Comparison of ENCODE assay signal across 1 cellular context in the genomic region with DNA sequence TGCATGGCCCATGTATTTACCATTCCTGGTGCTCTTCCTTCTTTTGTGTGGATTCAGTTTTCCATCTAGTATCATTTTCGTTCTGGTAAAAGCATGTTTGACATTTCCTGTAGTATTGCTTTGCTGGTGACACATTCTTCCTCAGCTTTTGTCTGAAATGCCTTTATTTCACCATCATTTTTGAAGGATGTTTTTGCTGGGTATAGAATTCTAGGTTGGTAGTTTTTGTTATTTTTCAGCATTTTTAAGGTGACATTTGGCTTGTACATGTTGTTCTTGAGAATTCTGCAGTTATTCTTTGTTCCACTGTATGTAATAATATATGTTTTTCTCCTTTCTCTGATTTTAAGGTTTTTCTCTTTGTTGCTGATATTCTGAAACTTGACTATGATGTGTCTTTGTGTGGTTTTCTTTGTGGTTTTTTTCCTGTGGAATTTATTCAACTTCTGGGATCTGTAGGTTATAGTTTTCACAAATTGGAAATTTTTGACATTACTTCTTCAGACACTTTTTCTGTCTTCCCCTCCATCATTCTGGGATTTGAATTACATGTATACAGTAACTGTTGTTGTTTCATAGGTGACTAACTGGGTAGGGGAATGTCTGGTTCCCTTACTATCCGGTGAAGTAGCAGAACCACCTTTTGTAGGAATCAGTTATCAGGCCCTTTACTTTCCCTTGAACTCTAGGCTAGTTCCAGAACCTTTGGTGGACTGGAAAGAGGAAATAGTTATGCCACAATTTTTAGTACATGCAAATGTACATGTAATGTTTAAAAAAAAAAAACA.
A peak's percentile ranks its signal among the peaks of the same experiment; 100 is the strongest.
TF ChIP-seq lines count a peak whose summit lies in the region.

No MANE protein-coding gene starts in this region.

TF ChIP-seq in HEK293, 187 proteins besides CTCF, POLR2A, EP300 and RAD21 (continued from another document):
- TF ChIP-seq, protein P1, sequence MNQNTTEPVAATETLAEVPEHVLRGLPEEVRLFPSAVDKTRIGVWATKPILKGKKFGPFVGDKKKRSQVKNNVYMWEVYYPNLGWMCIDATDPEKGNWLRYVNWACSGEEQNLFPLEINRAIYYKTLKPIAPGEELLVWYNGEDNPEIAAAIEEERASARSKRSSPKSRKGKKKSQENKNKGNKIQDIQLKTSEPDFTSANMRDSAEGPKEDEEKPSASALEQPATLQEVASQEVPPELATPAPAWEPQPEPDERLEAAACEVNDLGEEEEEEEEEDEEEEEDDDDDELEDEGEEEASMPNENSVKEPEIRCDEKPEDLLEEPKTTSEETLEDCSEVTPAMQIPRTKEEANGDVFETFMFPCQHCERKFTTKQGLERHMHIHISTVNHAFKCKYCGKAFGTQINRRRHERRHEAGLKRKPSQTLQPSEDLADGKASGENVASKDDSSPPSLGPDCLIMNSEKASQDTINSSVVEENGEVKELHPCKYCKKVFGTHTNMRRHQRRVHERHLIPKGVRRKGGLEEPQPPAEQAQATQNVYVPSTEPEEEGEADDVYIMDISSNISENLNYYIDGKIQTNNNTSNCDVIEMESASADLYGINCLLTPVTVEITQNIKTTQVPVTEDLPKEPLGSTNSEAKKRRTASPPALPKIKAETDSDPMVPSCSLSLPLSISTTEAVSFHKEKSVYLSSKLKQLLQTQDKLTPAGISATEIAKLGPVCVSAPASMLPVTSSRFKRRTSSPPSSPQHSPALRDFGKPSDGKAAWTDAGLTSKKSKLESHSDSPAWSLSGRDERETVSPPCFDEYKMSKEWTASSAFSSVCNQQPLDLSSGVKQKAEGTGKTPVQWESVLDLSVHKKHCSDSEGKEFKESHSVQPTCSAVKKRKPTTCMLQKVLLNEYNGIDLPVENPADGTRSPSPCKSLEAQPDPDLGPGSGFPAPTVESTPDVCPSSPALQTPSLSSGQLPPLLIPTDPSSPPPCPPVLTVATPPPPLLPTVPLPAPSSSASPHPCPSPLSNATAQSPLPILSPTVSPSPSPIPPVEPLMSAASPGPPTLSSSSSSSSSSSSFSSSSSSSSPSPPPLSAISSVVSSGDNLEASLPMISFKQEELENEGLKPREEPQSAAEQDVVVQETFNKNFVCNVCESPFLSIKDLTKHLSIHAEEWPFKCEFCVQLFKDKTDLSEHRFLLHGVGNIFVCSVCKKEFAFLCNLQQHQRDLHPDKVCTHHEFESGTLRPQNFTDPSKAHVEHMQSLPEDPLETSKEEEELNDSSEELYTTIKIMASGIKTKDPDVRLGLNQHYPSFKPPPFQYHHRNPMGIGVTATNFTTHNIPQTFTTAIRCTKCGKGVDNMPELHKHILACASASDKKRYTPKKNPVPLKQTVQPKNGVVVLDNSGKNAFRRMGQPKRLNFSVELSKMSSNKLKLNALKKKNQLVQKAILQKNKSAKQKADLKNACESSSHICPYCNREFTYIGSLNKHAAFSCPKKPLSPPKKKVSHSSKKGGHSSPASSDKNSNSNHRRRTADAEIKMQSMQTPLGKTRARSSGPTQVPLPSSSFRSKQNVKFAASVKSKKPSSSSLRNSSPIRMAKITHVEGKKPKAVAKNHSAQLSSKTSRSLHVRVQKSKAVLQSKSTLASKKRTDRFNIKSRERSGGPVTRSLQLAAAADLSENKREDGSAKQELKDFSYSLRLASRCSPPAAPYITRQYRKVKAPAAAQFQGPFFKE (tag by site-specific recombination; IDR thresholded peaks at IDR 0.05; ENCODE audit: borderline replicate concordance), result no peak
- TF ChIP-seq ZNF280D (tag by site-specific recombination; IDR thresholded peaks at IDR 0.05), result 0 out of 2 replicates have a peak, but pooled peaks have one; percentile 25
- no peak for TF ChIP-seq AEBP2 (tag by site-specific recombination; IDR thresholded peaks at IDR 0.05; ENCODE audit: borderline replicate concordance)
- peak; percentile 13 for TF ChIP-seq ZNF529 (tag by site-specific recombination; IDR thresholded peaks at IDR 0.05; ENCODE audit: insufficient replicate concordance)
- TF ChIP-seq ZFP37 (tag by site-specific recombination; IDR thresholded peaks at IDR 0.05), result no peak
- TF ChIP-seq SETDB1 (IDR thresholded peaks at IDR 0.05; ENCODE audit: insufficient read length, low read length), result peak; percentile 99
- TF ChIP-seq ZNF626 (tag by site-specific recombination; IDR thresholded peaks at IDR 0.05), result no peak
- TF ChIP-seq ZNF610 (tag by site-specific recombination; IDR thresholded peaks at IDR 0.05; ENCODE audit: borderline replicate concordance), result 0 out of 2 replicates have a peak, but pooled peaks have one; percentile 32
- TF ChIP-seq, protein P2, sequence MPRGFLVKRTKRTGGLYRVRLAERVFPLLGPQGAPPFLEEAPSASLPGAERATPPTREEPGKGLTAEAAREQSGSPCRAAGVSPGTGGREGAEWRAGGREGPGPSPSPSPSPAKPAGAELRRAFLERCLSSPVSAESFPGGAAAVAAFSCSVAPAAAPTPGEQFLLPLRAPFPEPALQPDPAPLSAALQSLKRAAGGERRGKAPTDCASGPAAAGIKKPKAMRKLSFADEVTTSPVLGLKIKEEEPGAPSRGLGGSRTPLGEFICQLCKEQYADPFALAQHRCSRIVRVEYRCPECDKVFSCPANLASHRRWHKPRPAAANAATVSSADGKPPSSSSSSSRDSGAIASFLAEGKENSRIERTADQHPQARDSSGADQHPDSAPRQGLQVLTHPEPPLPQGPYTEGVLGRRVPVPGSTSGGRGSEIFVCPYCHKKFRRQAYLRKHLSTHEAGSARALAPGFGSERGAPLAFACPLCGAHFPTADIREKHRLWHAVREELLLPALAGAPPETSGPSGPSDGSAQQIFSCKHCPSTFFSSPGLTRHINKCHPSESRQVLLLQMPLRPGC (tag by site-specific recombination; IDR thresholded peaks at IDR 0.05), result no peak
- no peak for TF ChIP-seq ZNF366 (tag by site-specific recombination; conservative IDR thresholded peaks at IDR 0.05)
- TF ChIP-seq ZNF596 (tag by site-specific recombination; IDR thresholded peaks at IDR 0.05), result no peak
- TF ChIP-seq, protein P3, sequence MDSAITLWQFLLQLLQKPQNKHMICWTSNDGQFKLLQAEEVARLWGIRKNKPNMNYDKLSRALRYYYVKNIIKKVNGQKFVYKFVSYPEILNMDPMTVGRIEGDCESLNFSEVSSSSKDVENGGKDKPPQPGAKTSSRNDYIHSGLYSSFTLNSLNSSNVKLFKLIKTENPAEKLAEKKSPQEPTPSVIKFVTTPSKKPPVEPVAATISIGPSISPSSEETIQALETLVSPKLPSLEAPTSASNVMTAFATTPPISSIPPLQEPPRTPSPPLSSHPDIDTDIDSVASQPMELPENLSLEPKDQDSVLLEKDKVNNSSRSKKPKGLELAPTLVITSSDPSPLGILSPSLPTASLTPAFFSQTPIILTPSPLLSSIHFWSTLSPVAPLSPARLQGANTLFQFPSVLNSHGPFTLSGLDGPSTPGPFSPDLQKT (IDR thresholded peaks at IDR 0.05; ENCODE audit: borderline replicate concordance, low read depth, low read length), result no peak
- TF ChIP-seq ZNF426 (tag by site-specific recombination; IDR thresholded peaks at IDR 0.05), result no peak
- no peak for TF ChIP-seq ZNF138 (tag by site-specific recombination; IDR thresholded peaks at IDR 0.05; ENCODE audit: borderline replicate concordance)
- no peak for TF ChIP-seq IKZF3 (tag by site-specific recombination; IDR thresholded peaks at IDR 0.05)
- TF ChIP-seq ZBTB10 (tag by site-specific recombination; IDR thresholded peaks at IDR 0.05), result no peak
- TF ChIP-seq ZNF488 (tag by site-specific recombination; IDR thresholded peaks at IDR 0.05), result no peak
- TF ChIP-seq ZNF549 (tag by site-specific recombination; IDR thresholded peaks at IDR 0.05), result 0 out of 2 replicates have a peak, but pooled peaks have one; percentile 40
TF ChIP-seq in HEK293: peak in this region for 6.
